Comparison of ENCODE assay signal across 1 cellular context in genomic region chr4:81215219-81215892, GRCh38.
A peak's percentile ranks its signal among the peaks of the same experiment; 100 is the strongest.
TF ChIP-seq lines count a peak whose summit lies in the region.

TSS of gene PRKG2 (minus strand) at chr4:81215222. CDS start at chr4:81205047, 10,175 bp downstream.

TF ChIP-seq in HEK293, 187 proteins besides CTCF, POLR2A, EP300 and RAD21 (continued from another document):
- TF ChIP-seq ZNF221 (tag by site-specific recombination; IDR thresholded peaks at IDR 0.05; ENCODE audit: borderline replicate concordance) (no peak), ZNF114 (tag by site-specific recombination; IDR thresholded peaks at IDR 0.05) (no peak), ZNF366 (tag by site-specific recombination; conservative IDR thresholded peaks at IDR 0.05) (peak; percentile 48), TRIM28 (IDR thresholded peaks at IDR 0.05; ENCODE audit: borderline replicate concordance, low read length) (peak; percentile 57; the same call in 1 of the 2 replicates), WT1 (tag by site-specific recombination; IDR thresholded peaks at IDR 0.05) (0 out of 2 replicates have a peak, but pooled peaks have one; percentile 7), ZNF624 (tag by site-specific recombination; IDR thresholded peaks at IDR 0.05) (no peak), ZBTB17 (tag by site-specific recombination; IDR thresholded peaks at IDR 0.05) (peak; percentile 60), PRDM10 (tag by site-specific recombination; IDR thresholded peaks at IDR 0.05) (peak; percentile 70), ZNF239 (tag by site-specific recombination; IDR thresholded peaks at IDR 0.05) (no peak), ZBTB49 (tag by site-specific recombination; IDR thresholded peaks at IDR 0.05; ENCODE audit: low read depth) (no peak), SP3 (tag by site-specific recombination; IDR thresholded peaks at IDR 0.05) (0 out of 2 replicates have a peak, but pooled peaks have one; percentile 12), ZNF529 (tag by site-specific recombination; IDR thresholded peaks at IDR 0.05; ENCODE audit: insufficient replicate concordance) (no peak), ZNF449 (tag by site-specific recombination; IDR thresholded peaks at IDR 0.05) (0 out of 2 replicates have a peak, but pooled peaks have one; percentile 35), PATZ1 (tag by site-specific recombination; IDR thresholded peaks at IDR 0.05) (0 out of 2 replicates have a peak, but pooled peaks have one; percentile 22), ZBTB7A (tag by site-specific recombination; IDR thresholded peaks at IDR 0.05; ENCODE audit: low read depth) (no peak), ZBTB26 (tag by site-specific recombination; optimal IDR thresholded peaks at IDR 0.05) (peak; percentile 48), ZNF623 (tag by site-specific recombination; IDR thresholded peaks at IDR 0.05) (no peak), ZFHX2 (tag by site-specific recombination; conservative IDR thresholded peaks at IDR 0.05) (peak; percentile 5; the same call in 1 of the 2 replicates), ZBTB20 (tag by site-specific recombination; IDR thresholded peaks at IDR 0.05) (no peak; the same call in 1 of the 2 replicates), ZNF335 (tag by site-specific recombination; conservative IDR thresholded peaks at IDR 0.05) (peak; percentile 83)
